In genomic region chr12:32399373-32400113, GRCh38 we compare ENCODE assay signal across 8 cellular contexts. TPM values are rescaled to one million over a fixed set of nuclear protein-coding genes. Genes with fewer than 3 reads are reported as not detected.
DNase-seq lines count a peak whose midpoint lies in the region; ATAC-seq, FAIRE-seq and TF ChIP-seq lines count a peak whose summit lies in the region.

Gene FGD4, plus strand, starts transcription at chr12:32399558.

- H2BK15ac ChIP-seq in mesendoderm (replicated peaks; ENCODE audit: low read depth): no peak within 1 kb of the TSS

- no peak within 1 kb of the TSS for H3K27ac Mint-ChIP-seq in activated CD8-positive, alpha-beta T cell treated with anti-CD3 and anti-CD28 coated beads for 36 hours

- dilution Hi-C loops in endothelial cell of umbilical vein (cut with MboI; ENCODE audit: extremely low pct_ligation_motif_present, low sequenced_read_pairs): no loop called here

- H3K4me1 ChIP-seq in endothelial cell of umbilical vein (ENCODE audit: control insufficient read depth, extremely low read depth, insufficient read depth, low read length): peaks cover 6% of the 10 kb centered on the region
- H3K4me1 ChIP-seq in mesendoderm (ENCODE audit: control insufficient read depth, low read depth, low read length): no peaks in the 10 kb centered on the region

- no peak within 1 kb of the TSS for H4K8ac ChIP-seq in mesendoderm (ENCODE audit: low read depth, low read length)

- H2AFZ ChIP-seq in endothelial cell of umbilical vein (ENCODE audit: low read depth, low read length): peak within 1 kb of the TSS; percentile 76

- H3K9me3 ChIP-seq in endothelial cell of umbilical vein (replicated peaks; ENCODE audit: control insufficient read depth, insufficient read depth, low read length): no peaks in the 10 kb centered on the region

- BruUV-seq in endothelial cell of umbilical vein (replicated peaks; lab: Mats Ljungman, UMichigan): no TSS peak

- H3K36me3 ChIP-seq in endothelial cell of umbilical vein (ENCODE audit: control insufficient read depth in 2 of 2, extremely low read depth in 1 of 2, insufficient read depth in 2 of 2, low read length in 2 of 2): no peaks in the 10 kb centered on the region
- no peaks in the 10 kb centered on the region for H3K36me3 ChIP-seq in mesendoderm (ENCODE audit: control insufficient read depth, insufficient read depth, low read length)

- H4K20me1 ChIP-seq in endothelial cell of umbilical vein (replicated peaks; ENCODE audit: control insufficient read depth, extremely low read depth, insufficient read depth, low read length): no peaks in the 10 kb centered on the region

- peak; percentile 4 for FAIRE-seq in endothelial cell of umbilical vein (lab: Jason Lieb, UNC)

- ATAC-seq in GM19455 (IDR thresholded peaks at IDR 0.05; ENCODE audit: unreplicated experiment): peak; percentile 80
- peak; percentile 91 for ATAC-seq in HG03520 (IDR thresholded peaks at IDR 0.05; ENCODE audit: unreplicated experiment)
- peak; percentile 96 for ATAC-seq in activated CD8-positive, alpha-beta T cell treated with anti-CD3 and anti-CD28 coated beads for 36 hours

- H2AK5ac ChIP-seq in mesendoderm (ENCODE audit: low read length): no peak within 1 kb of the TSS

- peak within 1 kb of the TSS; percentile 44 for H3K4ac ChIP-seq in mesendoderm (ENCODE audit: low read depth, low read length)

- peaks cover 2% of the 10 kb centered on the region for H3K4me1 Mint-ChIP-seq in activated CD8-positive, alpha-beta T cell treated with anti-CD3 and anti-CD28 coated beads for 36 hours (ENCODE audit: low read depth)

- peak within 1 kb of the TSS; percentile 19 for H3K27ac ChIP-seq in endothelial cell of umbilical vein (ENCODE audit: insufficient read depth, low read depth, low read length)
- peak within 1 kb of the TSS; percentile 91 for H3K27ac ChIP-seq in mesendoderm (ENCODE audit: low read depth, low read length)

- H3K9ac ChIP-seq in endothelial cell of umbilical vein (replicated peaks; ENCODE audit: extremely low read depth, insufficient read depth, low read length) (peak within 1 kb of the TSS; percentile 59), mesendoderm (ENCODE audit: low read length) (peak within 1 kb of the TSS; percentile 86)

- H2BK120ac ChIP-seq in mesendoderm (ENCODE audit: low read depth, low read length): peak within 1 kb of the TSS; percentile 5

- no peaks in the 10 kb centered on the region for H3K9me1 ChIP-seq in endothelial cell of umbilical vein (replicated peaks; ENCODE audit: control insufficient read depth, extremely low read depth, insufficient read depth, low read length)

- H3K23ac ChIP-seq in mesendoderm (ENCODE audit: low read length): no peak within 1 kb of the TSS

- H3K4me3 Mint-ChIP-seq in activated CD8-positive, alpha-beta T cell treated with anti-CD3 and anti-CD28 coated beads for 36 hours: peak within 1 kb of the TSS; percentile 80

- H3K4me3 ChIP-seq in endothelial cell of umbilical vein (replicated peaks in 1 of 3; ENCODE audit: insufficient read depth in 1 of 3, low read depth in 1 of 3, low read length in 3 of 3) (peak within 1 kb of the TSS; percentile 26 to 83 (median 76)), mesendoderm (ENCODE audit: low read length) (peak within 1 kb of the TSS; percentile 78)

- POLR2A ChIA-PET in activated CD8-positive, alpha-beta T cell treated with anti-CD3 and anti-CD28 coated beads for 36 hours (lab: Charles Lee): no interaction called here
- POLR2A ChIA-PET in endothelial cell of umbilical vein (lab: Charles Lee): interaction anchor here (1.0 kb wide), 1 partner anchor 37 kb away, joined by 5 read pairs; no protein-coding TSS in a partner anchor

- no peaks in the 10 kb centered on the region for H3K27me3 ChIP-seq in endothelial cell of umbilical vein (ENCODE audit: control insufficient read depth in 2 of 2, insufficient read depth in 2 of 2, low read length in 2 of 2)
- no peaks in the 10 kb centered on the region for H3K27me3 ChIP-seq in mesendoderm (ENCODE audit: insufficient read depth, low read length, poor library complexity)

- WGBS in mesendoderm (ENCODE audit: extremely low coverage, insufficient coverage, low lambda C conversion rate): no CpG with 5 or more reads among the region's 82 CpGs

- peak within 1 kb of the TSS; percentile 82 for H3K4me2 ChIP-seq in endothelial cell of umbilical vein (ENCODE audit: insufficient read depth, low read length)
- peak within 1 kb of the TSS; percentile 96 for H3K4me2 ChIP-seq in mesendoderm (ENCODE audit: low read length)

- intact Hi-C loops in activated CD8-positive, alpha-beta T cell treated with anti-CD3 and anti-CD28 coated beads for 36 hours (cut with micrococcal nuclease): no loop called here
- intact Hi-C loops in endothelial cell of umbilical vein (cut with micrococcal nuclease): loop anchor here (1.0 kb wide), 3 partner anchors 38 to 273 kb away; no protein-coding TSS in a partner anchor

- peak; percentile 42 for TF ChIP-seq CTCF in activated CD8-positive, alpha-beta T cell treated with anti-CD3 and anti-CD28 coated beads for 36 hours (IDR thresholded peaks at IDR 0.05)
- peak; percentile 60 to 89 for TF ChIP-seq CTCF in endothelial cell of umbilical vein (IDR thresholded peaks at IDR 0.05; ENCODE audit: extremely low read depth in 1 of 2, insufficient read depth in 1 of 2, low read depth in 1 of 2, low read length in 2 of 2)

- H3K18ac ChIP-seq in mesendoderm (ENCODE audit: low read length): peak within 1 kb of the TSS; percentile 69

- H3K79me1 ChIP-seq in mesendoderm (ENCODE audit: low read length): no peaks in the 10 kb centered on the region

- H3K9me3 Mint-ChIP-seq in activated CD8-positive, alpha-beta T cell treated with anti-CD3 and anti-CD28 coated beads for 36 hours: no peaks in the 10 kb centered on the region

- CTCF ChIA-PET in activated CD8-positive, alpha-beta T cell treated with anti-CD3 and anti-CD28 coated beads for 36 hours (lab: Charles Lee): interaction anchor here (0.8 to 1.5 kb wide), 4 partner anchors 11 to 273 kb away, joined by 3 read pairs; no protein-coding TSS in a partner anchor
- CTCF ChIA-PET in endothelial cell of umbilical vein (lab: Charles Lee): interaction anchor here (0.6 to 3.7 kb wide), 17 partner anchors 16 to 272 kb away, joined by 3 to 29 read pairs (median 4); no protein-coding TSS in a partner anchor

- H3K27me3 Mint-ChIP-seq in activated CD8-positive, alpha-beta T cell treated with anti-CD3 and anti-CD28 coated beads for 36 hours: peaks cover 36% of the 10 kb centered on the region

- no peak within 1 kb of the TSS for H4K5ac ChIP-seq in mesendoderm (ENCODE audit: low read length)

- H3K36me3 Mint-ChIP-seq in activated CD8-positive, alpha-beta T cell treated with anti-CD3 and anti-CD28 coated beads for 36 hours (ENCODE audit: low read depth): no peaks in the 10 kb centered on the region

- DNase-seq in COLO829 (ENCODE audit: low spot score) (peak; percentile 53), NCI-H510A treated with DMSO at 0.1 percent for 48 hours (lab: John Stamatoyannopoulos, UW) (peak; percentile 74), endothelial cell of umbilical vein (ENCODE audit: low read depth, low spot score) (peak; percentile 92), mesendoderm (peak; percentile 96)
- peak; percentile 73 for DNase-seq in activated CD8-positive, alpha-beta T cell treated with anti-CD3 and anti-CD28 coated beads for 36 hours
- peak; percentile 29 for DNase-seq in stimulated activated CD8-positive, alpha-beta memory T cell treated with anti-CD3 and anti-CD28 coated beads, Interleukin-4, amount 100 ng/mL, for 24 hours (ENCODE audit: low read depth)

- H3K79me2 ChIP-seq in endothelial cell of umbilical vein (ENCODE audit: control insufficient read depth, insufficient read depth, low read length) (peaks cover 17% of the 10 kb centered on the region), mesendoderm (ENCODE audit: control insufficient read depth, insufficient read depth, low read length) (peaks cover 26% of the 10 kb centered on the region)

- peak within 1 kb of the TSS; percentile 78 for H2BK5ac ChIP-seq in mesendoderm (ENCODE audit: low read length)

- peak; percentile 62 for TF ChIP-seq POLR2A in endothelial cell of umbilical vein (IDR thresholded peaks at IDR 0.05; ENCODE audit: low read depth, low read length)

- H3K56ac ChIP-seq in mesendoderm (ENCODE audit: low read length): peak within 1 kb of the TSS; percentile 94

TF ChIP-seq in endothelial cell of umbilical vein, 7 proteins besides CTCF, POLR2A, EP300 and RAD21:
- TF ChIP-seq JUN (IDR thresholded peaks at IDR 0.05; ENCODE audit: borderline replicate concordance, insufficient read depth, insufficient read length, low read depth) (no peak), EZH2 (IDR thresholded peaks at IDR 0.05; ENCODE audit: borderline replicate concordance, low read depth, low read length, severe bottlenecking) (no peak), POLR2AphosphoS5 (IDR thresholded peaks at IDR 0.05; ENCODE audit: insufficient read depth, low read depth, low read length) (peak; percentile 44), FOS (IDR thresholded peaks at IDR 0.05; ENCODE audit: borderline replicate concordance, insufficient read depth, low read length) (peak; percentile 17)

RNA-seq across cellular contexts. Expression of gene FGD4, which starts in this region (rescaled TPM):
- under 1 TPM; 0.05 to 0.25 TPM for total RNA-seq in activated CD8-positive, alpha-beta T cell treated with anti-CD3 and anti-CD28 coated beads for 36 hours
- 44.7 and 44.8 TPM in 2 replicates for total RNA-seq in endothelial cell of umbilical vein
- 5.7 and 6.6 TPM in 2 replicates for polyA plus RNA-seq in endothelial cell of umbilical vein
- polyA plus RNA-seq in endothelial cell of umbilical vein (2011; cell fraction: cytosol; rRNA removed): 6.8 and 7.3 TPM in 2 replicates
- 27.6 and 37.7 TPM in 2 replicates for polyA plus RNA-seq in endothelial cell of umbilical vein (2011; cell fraction: nucleus; rRNA removed)
- polyA plus RNA-seq in endothelial cell of umbilical vein (2012): 13.6 and 17.5 TPM in 2 replicates
- polyA minus RNA-seq in endothelial cell of umbilical vein: 35.4 and 41.0 TPM in 2 replicates
- polyA minus RNA-seq in endothelial cell of umbilical vein (2011; cell fraction: cytosol; rRNA and poly(A)+ RNA removed): 8.9 TPM
- polyA minus RNA-seq in endothelial cell of umbilical vein (2011; cell fraction: nucleus; rRNA and poly(A)+ RNA removed): 79.0 and 91.1 TPM in 2 replicates
- 8.2 TPM for polyA plus RNA-seq in mesendoderm (2013, experiment 1 of 2)
- 9.0 TPM for polyA plus RNA-seq in mesendoderm (2013, experiment 2 of 2)

Comparison
In these comparisons a context has a peak if more than half of its experiments do, and no peak if none do; other contexts are left out.
1. Peak in every context shown above with its lines: DNase-seq, ATAC-seq, H3K4me3 ChIP-seq and H3K27ac ChIP-seq.
2. RNA of gene FGD4 (total RNA-seq): 44.7 to 44.8 TPM in endothelial cell of umbilical vein; 0.05 to 0.25 TPM in activated CD8-positive, alpha-beta T cell treated with anti-CD3 and anti-CD28 coated beads for 36 hours; every median in the first group is over 10 times any median in the second.
3. Peak in DNase-seq and ATAC-seq in activated CD8-positive, alpha-beta T cell treated with anti-CD3 and anti-CD28 coated beads for 36 hours; RNA of the gene not detected or under 1 TPM.
4. DNase-seq: peak in every context shown above with its lines; median percentile 96 in mesendoderm; 92 in endothelial cell of umbilical vein; 74 in NCI-H510A treated with DMSO at 0.1 percent for 48 hours; 73 in activated CD8-positive, alpha-beta T cell treated with anti-CD3 and anti-CD28 coated beads for 36 hours; 53 in COLO829; 29 in stimulated activated CD8-positive, alpha-beta memory T cell treated with anti-CD3 and anti-CD28 coated beads, Interleukin-4, amount 100 ng/mL, for 24 hours.